In genomic region chr14:21106191-21106505, GRCh38 we compare ENCODE assay signal across 1 cellular context.
TF ChIP-seq lines count a peak whose summit lies in the region.

No MANE protein-coding gene starts in this region.

TF ChIP-seq in HCT116, 20 proteins besides CTCF, POLR2A, EP300 and RAD21 (continued from another document):
- TF ChIP-seq ATF3 (IDR thresholded peaks at IDR 0.05) = no peak
- no peak for TF ChIP-seq EGR1 (IDR thresholded peaks at IDR 0.05; ENCODE audit: low read depth)
- TF ChIP-seq TCF7L2 (IDR thresholded peaks at IDR 0.05; ENCODE audit: borderline replicate concordance, extremely low read depth, insufficient read depth, insufficient read length) = no peak
- TF ChIP-seq YY1 (IDR thresholded peaks at IDR 0.05; ENCODE audit: extremely low read depth, insufficient replicate concordance, low read depth, low read length) = no peak
- TF ChIP-seq SRF (IDR thresholded peaks at IDR 0.05; ENCODE audit: low read depth) = no peak
- TF ChIP-seq REST (IDR thresholded peaks at IDR 0.05; ENCODE audit: low read depth) = no peak
- TF ChIP-seq EZH2phosphoT487 (IDR thresholded peaks at IDR 0.05; ENCODE audit: borderline replicate concordance) = no peak
- TF ChIP-seq CEBPB (IDR thresholded peaks at IDR 0.05; ENCODE audit: low read depth) = no peak
- no peak for TF ChIP-seq ZNF274 (IDR thresholded peaks at IDR 0.05; ENCODE audit: low read depth, low read length)
- TF ChIP-seq EZH2 (IDR thresholded peaks at IDR 0.05) = no peak
- no peak for TF ChIP-seq POLR2AphosphoS5 (IDR thresholded peaks at IDR 0.05; ENCODE audit: low read depth, low read length)
- no peak for TF ChIP-seq JUND (IDR thresholded peaks at IDR 0.05)
- TF ChIP-seq ZBTB33 (IDR thresholded peaks at IDR 0.05; ENCODE audit: extremely low read depth, insufficient replicate concordance, low read length) = no peak
- TF ChIP-seq SIN3A (IDR thresholded peaks at IDR 0.05; ENCODE audit: low read depth) = no peak
- no peak for TF ChIP-seq FOSL1 (IDR thresholded peaks at IDR 0.05; ENCODE audit: low read depth)
- no peak for TF ChIP-seq ELF1 (IDR thresholded peaks at IDR 0.05; ENCODE audit: borderline replicate concordance, low read depth)
